In the genomic region with DNA sequence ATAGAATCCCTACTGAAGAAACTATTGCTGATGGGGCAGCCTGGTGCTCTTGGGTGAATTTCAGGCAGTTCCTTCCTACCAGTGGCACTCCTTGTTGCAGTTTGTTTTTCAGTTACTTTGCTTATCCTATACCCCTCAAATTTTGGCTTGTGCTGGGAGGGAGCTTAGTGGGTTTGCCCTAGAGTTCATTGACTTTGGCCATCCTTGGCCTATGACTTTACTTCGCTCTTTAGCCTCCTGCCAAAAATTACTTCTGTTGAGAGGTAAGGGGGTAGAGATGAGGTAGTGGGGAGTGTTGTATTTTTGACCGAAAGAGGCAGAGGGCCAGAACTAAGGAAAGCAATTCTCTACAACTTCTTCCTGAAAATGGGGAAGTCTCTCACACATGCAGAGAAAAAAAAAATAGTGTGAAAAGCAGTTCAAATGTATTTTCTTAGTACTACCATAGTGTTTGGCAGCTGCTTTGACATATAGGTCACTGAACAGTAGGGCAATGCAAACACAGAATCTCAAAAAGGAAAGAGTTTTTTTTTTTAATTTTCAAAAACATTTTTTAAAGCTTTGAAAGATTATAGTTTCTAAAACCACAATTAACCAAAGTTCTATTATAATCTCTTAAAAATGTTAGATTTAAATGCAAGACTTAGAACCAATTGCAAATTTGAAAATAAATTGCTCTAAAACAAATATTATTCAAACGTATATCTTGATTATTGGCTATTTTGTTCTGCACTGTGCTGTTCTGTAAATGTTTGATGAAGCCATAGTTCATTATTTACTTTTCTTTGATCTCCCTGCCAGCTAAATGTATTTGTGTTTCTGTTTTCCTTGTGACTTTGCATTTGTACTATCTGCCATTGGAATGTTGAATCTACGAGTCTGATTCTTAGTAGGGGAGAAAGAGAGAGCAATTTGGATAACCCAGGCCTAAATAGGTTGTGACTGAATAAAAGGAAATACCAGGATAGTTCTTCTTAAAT, we compare ENCODE assay signal across 1 cellular context.
A peak's percentile ranks its signal among the peaks of the same experiment; 100 is the strongest.
TF ChIP-seq lines count a peak whose summit lies in the region.

No MANE protein-coding gene starts in this region.

TF ChIP-seq in HepG2, 621 proteins besides CTCF, POLR2A, EP300 and RAD21 (continued from another document and continues in another):
- TF ChIP-seq, protein P1, sequence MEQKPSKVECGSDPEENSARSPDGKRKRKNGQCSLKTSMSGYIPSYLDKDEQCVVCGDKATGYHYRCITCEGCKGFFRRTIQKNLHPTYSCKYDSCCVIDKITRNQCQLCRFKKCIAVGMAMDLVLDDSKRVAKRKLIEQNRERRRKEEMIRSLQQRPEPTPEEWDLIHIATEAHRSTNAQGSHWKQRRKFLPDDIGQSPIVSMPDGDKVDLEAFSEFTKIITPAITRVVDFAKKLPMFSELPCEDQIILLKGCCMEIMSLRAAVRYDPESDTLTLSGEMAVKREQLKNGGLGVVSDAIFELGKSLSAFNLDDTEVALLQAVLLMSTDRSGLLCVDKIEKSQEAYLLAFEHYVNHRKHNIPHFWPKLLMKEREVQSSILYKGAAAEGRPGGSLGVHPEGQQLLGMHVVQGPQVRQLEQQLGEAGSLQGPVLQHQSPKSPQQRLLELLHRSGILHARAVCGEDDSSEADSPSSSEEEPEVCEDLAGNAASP (CRISPR knock-in tag; IDR thresholded peaks at IDR 0.05; ENCODE audit: borderline replicate concordance): no peak
- TF ChIP-seq, protein P2, sequence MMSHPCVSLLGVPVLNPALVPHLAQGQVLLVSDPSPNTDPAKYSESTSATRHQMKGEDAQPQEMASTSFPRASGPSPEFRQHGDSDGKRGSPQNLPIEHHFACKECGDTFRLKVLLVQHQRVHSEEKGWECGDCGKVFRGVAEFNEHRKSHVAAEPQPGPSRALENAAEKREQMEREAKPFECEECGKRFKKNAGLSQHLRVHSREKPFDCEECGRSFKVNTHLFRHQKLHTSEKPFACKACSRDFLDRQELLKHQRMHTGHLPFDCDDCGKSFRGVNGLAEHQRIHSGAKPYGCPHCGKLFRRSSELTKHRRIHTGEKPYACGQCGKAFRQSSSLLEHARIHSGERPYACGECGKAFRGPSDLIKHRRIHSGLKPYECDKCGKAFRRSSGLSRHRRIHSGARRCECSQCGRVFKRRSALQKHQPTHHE (CRISPR knock-in tag; IDR thresholded peaks at IDR 0.05; ENCODE audit: borderline replicate concordance): no peak
- no peak for TF ChIP-seq FLYWCH1 (CRISPR knock-in tag; IDR thresholded peaks at IDR 0.05)
- TF ChIP-seq, protein P3, sequence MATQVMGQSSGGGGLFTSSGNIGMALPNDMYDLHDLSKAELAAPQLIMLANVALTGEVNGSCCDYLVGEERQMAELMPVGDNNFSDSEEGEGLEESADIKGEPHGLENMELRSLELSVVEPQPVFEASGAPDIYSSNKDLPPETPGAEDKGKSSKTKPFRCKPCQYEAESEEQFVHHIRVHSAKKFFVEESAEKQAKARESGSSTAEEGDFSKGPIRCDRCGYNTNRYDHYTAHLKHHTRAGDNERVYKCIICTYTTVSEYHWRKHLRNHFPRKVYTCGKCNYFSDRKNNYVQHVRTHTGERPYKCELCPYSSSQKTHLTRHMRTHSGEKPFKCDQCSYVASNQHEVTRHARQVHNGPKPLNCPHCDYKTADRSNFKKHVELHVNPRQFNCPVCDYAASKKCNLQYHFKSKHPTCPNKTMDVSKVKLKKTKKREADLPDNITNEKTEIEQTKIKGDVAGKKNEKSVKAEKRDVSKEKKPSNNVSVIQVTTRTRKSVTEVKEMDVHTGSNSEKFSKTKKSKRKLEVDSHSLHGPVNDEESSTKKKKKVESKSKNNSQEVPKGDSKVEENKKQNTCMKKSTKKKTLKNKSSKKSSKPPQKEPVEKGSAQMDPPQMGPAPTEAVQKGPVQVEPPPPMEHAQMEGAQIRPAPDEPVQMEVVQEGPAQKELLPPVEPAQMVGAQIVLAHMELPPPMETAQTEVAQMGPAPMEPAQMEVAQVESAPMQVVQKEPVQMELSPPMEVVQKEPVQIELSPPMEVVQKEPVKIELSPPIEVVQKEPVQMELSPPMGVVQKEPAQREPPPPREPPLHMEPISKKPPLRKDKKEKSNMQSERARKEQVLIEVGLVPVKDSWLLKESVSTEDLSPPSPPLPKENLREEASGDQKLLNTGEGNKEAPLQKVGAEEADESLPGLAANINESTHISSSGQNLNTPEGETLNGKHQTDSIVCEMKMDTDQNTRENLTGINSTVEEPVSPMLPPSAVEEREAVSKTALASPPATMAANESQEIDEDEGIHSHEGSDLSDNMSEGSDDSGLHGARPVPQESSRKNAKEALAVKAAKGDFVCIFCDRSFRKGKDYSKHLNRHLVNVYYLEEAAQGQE (IDR thresholded peaks at IDR 0.05; ENCODE audit: borderline replicate concordance in 1 of 2, low read depth in 1 of 2, low read length in 2 of 2): no peak
- TF ChIP-seq JUN (CRISPR knock-in tag; IDR thresholded peaks at IDR 0.05): no peak
- TF ChIP-seq ZNF724P (CRISPR knock-in tag; IDR thresholded peaks at IDR 0.05; ENCODE audit: borderline replicate concordance): no peak
- TF ChIP-seq ZSCAN30 (CRISPR knock-in tag; IDR thresholded peaks at IDR 0.05): no peak
- no peak for TF ChIP-seq NFE2L1 (CRISPR knock-in tag; IDR thresholded peaks at IDR 0.05; ENCODE audit: borderline replicate concordance)
- TF ChIP-seq ZNF282 (IDR thresholded peaks at IDR 0.05; ENCODE audit: partially characterized antibody): no peak
- TF ChIP-seq, protein P4, sequence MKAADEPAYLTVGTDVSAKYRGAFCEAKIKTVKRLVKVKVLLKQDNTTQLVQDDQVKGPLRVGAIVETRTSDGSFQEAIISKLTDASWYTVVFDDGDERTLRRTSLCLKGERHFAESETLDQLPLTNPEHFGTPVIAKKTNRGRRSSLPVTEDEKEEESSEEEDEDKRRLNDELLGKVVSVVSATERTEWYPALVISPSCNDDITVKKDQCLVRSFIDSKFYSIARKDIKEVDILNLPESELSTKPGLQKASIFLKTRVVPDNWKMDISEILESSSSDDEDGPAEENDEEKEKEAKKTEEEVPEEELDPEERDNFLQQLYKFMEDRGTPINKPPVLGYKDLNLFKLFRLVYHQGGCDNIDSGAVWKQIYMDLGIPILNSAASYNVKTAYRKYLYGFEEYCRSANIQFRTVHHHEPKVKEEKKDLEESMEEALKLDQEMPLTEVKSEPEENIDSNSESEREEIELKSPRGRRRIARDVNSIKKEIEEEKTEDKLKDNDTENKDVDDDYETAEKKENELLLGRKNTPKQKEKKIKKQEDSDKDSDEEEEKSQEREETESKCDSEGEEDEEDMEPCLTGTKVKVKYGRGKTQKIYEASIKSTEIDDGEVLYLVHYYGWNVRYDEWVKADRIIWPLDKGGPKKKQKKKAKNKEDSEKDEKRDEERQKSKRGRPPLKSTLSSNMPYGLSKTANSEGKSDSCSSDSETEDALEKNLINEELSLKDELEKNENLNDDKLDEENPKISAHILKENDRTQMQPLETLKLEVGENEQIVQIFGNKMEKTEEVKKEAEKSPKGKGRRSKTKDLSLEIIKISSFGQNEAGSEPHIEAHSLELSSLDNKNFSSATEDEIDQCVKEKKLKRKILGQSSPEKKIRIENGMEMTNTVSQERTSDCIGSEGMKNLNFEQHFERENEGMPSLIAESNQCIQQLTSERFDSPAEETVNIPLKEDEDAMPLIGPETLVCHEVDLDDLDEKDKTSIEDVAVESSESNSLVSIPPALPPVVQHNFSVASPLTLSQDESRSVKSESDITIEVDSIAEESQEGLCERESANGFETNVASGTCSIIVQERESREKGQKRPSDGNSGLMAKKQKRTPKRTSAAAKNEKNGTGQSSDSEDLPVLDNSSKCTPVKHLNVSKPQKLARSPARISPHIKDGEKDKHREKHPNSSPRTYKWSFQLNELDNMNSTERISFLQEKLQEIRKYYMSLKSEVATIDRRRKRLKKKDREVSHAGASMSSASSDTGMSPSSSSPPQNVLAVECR (CRISPR knock-in tag; IDR thresholded peaks at IDR 0.05; ENCODE audit: borderline replicate concordance): no peak
- TF ChIP-seq ZNF891 (CRISPR knock-in tag; IDR thresholded peaks at IDR 0.05): no peak
- TF ChIP-seq ZMYM4 (CRISPR knock-in tag; IDR thresholded peaks at IDR 0.05): no peak
- no peak for TF ChIP-seq ZNF431 (CRISPR knock-in tag; IDR thresholded peaks at IDR 0.05; ENCODE audit: borderline replicate concordance, low read depth)
- no peak for TF ChIP-seq ZNF672 (CRISPR knock-in tag; IDR thresholded peaks at IDR 0.05)
- TF ChIP-seq ZNF205 (CRISPR knock-in tag; IDR thresholded peaks at IDR 0.05): no peak
- no peak for TF ChIP-seq JUNB (CRISPR knock-in tag; IDR thresholded peaks at IDR 0.05; ENCODE audit: borderline replicate concordance)
- TF ChIP-seq U2AF2 (IDR thresholded peaks at IDR 0.05; ENCODE audit: low read depth, low read length): no peak
- no peak for TF ChIP-seq ZNF614 (CRISPR knock-in tag; IDR thresholded peaks at IDR 0.05; ENCODE audit: borderline replicate concordance)
- no peak for TF ChIP-seq ZNF354B (CRISPR knock-in tag; IDR thresholded peaks at IDR 0.05)
- peak; percentile 84 for TF ChIP-seq SOX5 (CRISPR knock-in tag; IDR thresholded peaks at IDR 0.05; ENCODE audit: borderline replicate concordance)
- TF ChIP-seq SMYD3 (CRISPR knock-in tag; IDR thresholded peaks at IDR 0.05): no peak
- TF ChIP-seq SKI (IDR thresholded peaks at IDR 0.05; ENCODE audit: partially characterized antibody): no peak
- no peak for TF ChIP-seq ZBTB1 (CRISPR knock-in tag; IDR thresholded peaks at IDR 0.05; ENCODE audit: borderline replicate concordance)
- TF ChIP-seq, protein P5, sequence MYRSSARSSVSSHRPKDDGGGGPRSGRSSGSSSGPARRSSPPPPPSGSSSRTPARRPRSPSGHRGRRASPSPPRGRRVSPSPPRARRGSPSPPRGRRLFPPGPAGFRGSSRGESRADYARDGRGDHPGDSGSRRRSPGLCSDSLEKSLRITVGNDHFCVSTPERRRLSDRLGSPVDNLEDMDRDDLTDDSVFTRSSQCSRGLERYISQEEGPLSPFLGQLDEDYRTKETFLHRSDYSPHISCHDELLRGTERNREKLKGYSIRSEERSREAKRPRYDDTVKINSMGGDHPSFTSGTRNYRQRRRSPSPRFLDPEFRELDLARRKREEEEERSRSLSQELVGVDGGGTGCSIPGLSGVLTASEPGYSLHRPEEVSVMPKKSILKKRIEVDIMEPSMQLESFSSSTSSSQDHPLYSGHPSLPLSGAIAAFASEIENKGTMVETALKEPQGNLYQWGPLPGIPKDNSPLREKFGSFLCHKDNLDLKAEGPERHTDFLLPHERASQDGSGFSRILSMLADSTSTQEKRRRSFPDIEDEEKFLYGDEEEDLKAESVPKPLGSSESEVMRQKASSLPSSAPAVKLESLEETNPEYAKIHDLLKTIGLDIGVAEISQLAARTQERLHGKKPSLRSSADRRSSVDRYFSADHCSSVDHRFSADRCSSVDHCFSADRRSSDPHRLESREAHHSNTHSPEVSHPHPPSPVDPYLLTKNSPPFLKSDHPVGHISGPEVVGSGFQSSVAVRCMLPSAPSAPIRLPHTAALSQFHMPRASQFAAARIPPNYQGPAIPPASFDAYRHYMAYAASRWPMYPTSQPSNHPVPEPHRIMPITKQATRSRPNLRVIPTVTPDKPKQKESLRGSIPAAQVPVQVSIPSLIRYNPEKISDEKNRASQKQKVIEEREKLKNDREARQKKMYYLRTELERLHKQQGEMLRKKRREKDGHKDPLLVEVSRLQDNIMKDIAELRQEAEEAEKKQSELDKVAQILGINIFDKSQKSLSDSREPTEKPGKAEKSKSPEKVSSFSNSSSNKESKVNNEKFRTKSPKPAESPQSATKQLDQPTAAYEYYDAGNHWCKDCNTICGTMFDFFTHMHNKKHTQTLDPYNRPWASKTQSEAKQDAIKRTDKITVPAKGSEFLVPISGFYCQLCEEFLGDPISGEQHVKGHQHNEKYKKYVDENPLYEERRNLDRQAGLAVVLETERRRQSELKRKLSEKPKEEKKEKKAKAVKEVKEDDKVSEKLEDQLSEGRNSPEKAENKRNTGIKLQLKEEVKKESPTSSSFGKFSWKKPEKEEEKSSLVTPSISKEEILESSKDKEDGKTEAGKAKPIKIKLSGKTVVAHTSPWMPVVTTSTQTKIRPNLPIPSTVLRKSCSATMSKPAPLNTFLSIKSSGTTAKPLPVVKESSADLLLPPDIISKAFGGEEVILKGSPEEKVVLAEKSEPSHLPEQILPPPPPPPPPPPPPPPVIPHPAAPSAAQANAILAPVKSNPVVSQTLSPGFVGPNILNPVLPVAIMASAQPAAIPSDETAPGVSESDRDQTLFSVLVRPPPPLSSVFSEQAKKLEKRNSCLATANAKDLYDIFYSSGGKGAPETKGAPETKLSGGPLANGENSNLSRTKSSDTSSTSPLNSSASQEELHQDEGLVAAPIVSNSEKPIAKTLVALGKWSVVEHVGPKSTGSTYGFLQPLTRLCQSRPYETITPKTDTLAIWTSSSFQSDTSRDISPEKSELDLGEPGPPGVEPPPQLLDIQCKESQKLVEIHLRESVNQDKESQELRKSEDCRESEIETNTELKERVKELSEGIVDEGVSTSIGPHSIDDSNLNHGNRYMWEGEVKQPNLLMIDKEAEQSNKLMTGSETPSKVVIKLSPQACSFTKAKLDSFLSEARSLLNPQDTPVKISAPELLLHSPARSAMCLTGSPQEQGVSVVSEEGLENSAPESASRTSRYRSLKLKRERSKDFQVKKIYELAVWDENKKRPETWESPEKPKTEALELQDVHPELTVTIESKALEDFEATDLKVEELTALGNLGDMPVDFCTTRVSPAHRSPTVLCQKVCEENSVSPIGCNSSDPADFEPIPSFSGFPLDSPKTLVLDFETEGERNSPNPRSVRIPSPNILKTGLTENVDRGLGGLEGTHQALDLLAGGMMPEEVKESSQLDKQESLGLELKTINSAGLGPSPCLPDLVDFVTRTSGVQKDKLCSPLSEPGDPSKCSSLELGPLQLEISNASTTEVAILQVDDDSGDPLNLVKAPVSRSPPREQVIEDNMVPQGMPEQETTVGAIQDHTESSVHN (CRISPR knock-in tag; IDR thresholded peaks at IDR 0.05): no peak
- TF ChIP-seq PRPF4 (IDR thresholded peaks at IDR 0.05; ENCODE audit: low read depth, low read length, poor library complexity, severe bottlenecking): no peak
- TF ChIP-seq, protein P6, sequence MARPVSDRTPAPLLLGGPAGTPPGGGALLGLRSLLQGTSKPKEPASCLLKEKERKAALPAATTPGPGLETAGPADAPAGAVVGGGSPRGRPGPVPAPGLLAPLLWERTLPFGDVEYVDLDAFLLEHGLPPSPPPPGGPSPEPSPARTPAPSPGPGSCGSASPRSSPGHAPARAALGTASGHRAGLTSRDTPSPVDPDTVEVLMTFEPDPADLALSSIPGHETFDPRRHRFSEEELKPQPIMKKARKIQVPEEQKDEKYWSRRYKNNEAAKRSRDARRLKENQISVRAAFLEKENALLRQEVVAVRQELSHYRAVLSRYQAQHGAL (CRISPR knock-in tag; IDR thresholded peaks at IDR 0.05; ENCODE audit: not compliant biosample characterization): no peak
- TF ChIP-seq SRF (IDR thresholded peaks at IDR 0.05; ENCODE audit: low read depth, low read length): no peak
- no peak for TF ChIP-seq ZIK1 (CRISPR knock-in tag; IDR thresholded peaks at IDR 0.05; ENCODE audit: borderline replicate concordance, low read depth)
- TF ChIP-seq U2AF1 (optimal IDR thresholded peaks at IDR 0.05; ENCODE audit: low read depth, low read length): no peak
- TF ChIP-seq MBNL3 (CRISPR knock-in tag; conservative IDR thresholded peaks at IDR 0.05): no peak
- peak; percentile 91 for TF ChIP-seq TCF7 (IDR thresholded peaks at IDR 0.05; ENCODE audit: low read depth)
- TF ChIP-seq HNRNPH1 (optimal IDR thresholded peaks at IDR 0.05; ENCODE audit: low read depth, low read length): no peak
- no peak for TF ChIP-seq DMAP1 (CRISPR knock-in tag; IDR thresholded peaks at IDR 0.05)
- TF ChIP-seq ZNF235 (CRISPR knock-in tag; IDR thresholded peaks at IDR 0.05; ENCODE audit: borderline replicate concordance): no peak
- no peak for TF ChIP-seq GPN1 (CRISPR knock-in tag; IDR thresholded peaks at IDR 0.05; ENCODE audit: borderline replicate concordance)
- TF ChIP-seq ZNF234 (CRISPR knock-in tag; conservative IDR thresholded peaks at IDR 0.05): no peak
- TF ChIP-seq SNRNP70 (IDR thresholded peaks at IDR 0.05; ENCODE audit: low read depth, low read length): no peak
- TF ChIP-seq ARHGAP35 (CRISPR knock-in tag; IDR thresholded peaks at IDR 0.05; ENCODE audit: borderline replicate concordance): no peak
- 0 out of 2 replicates have a peak, but pooled peaks have one; percentile 26 for TF ChIP-seq KLF6 (CRISPR knock-in tag; IDR thresholded peaks at IDR 0.05)
- no peak for TF ChIP-seq ZNF225 (CRISPR knock-in tag; IDR thresholded peaks at IDR 0.05)
- peak; percentile 81 for TF ChIP-seq HDAC2 (CRISPR knock-in tag; IDR thresholded peaks at IDR 0.05)
